In genomic region chr4:1259966-1260365, GRCh38 we compare ENCODE assay signal across 16 cellular contexts.
"Had no signal": no experiment of that assay in that cellular context is flagged by ENCODE, and none has a peak within 500 bp of the region (broad histone marks: within the 10 kb centered on the region; RNA-seq: fewer than 3 reads in every experiment).

No MANE protein-coding gene starts in this region.

- H3K27me3 Mint-ChIP-seq: brain; central memory CD8-positive, alpha-beta T cell had no signal

- FAIRE-seq: frontal cortex, keratinocyte, urothelium cell line had no signal

- H3K27ac ChIP-seq: left lung, thyroid gland had no signal

- H3K4me3 Mint-ChIP-seq: brain; central memory CD8-positive, alpha-beta T cell had no signal

- H3K4me3 ChIP-seq: left lung, thyroid gland had no signal

- H3K4me1 ChIP-seq: left lung, thyroid gland had no signal

- DNase-seq: activated CD4-positive, CD25-positive, alpha-beta regulatory T cell; activated gamma-delta T cell treated with Interleukin-2 at 50 U/mL for 16 hours; activated T-cell treated with anti-CD3 and anti-CD28 coated beads for 4 hours; amygdala; cortex of kidney; effector CD8-positive, alpha-beta T cell; mesenchymal stem cell; stimulated activated CD4-positive, alpha-beta T cell treated with anti-CD3 and anti-CD28 coated beads, Interleukin-2, amount 100 ng/mL, for 24 hours; thyroid gland had no signal

- H3K4me1 Mint-ChIP-seq: brain; central memory CD8-positive, alpha-beta T cell had no signal

- ATAC-seq: left lung, sciatic nerve had no signal

- H3K9me3 ChIP-seq: thyroid gland had no signal

- H3K9me3 Mint-ChIP-seq: central memory CD8-positive, alpha-beta T cell had no signal

- H3K27me3 ChIP-seq: left lung, thyroid gland had no signal

- H3K36me3 ChIP-seq: left lung, thyroid gland had no signal

- H3K27ac Mint-ChIP-seq: brain had no signal
